ENCODE assay signal across 1 cellular context in the genomic region with DNA sequence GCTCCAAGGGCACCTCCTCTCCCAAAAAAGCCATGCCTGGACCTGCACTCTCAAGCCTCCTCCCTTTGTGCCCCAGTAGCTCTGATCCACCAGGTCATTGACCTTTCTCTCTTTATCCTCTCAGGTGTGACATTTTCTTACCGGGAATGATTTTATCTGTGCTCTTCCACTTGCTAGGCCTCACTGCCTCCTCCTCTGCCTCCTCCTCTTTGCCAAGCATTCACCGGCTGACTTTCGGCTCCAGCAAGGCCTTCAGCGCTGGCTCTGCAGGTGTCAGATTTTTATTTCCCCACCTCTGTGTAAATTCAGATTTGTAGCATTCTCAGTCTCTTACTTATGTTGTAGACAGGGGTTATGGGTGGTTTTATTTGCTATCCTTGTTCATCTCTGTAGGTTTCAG.
TF ChIP-seq lines count a peak whose summit lies in the region.

No MANE protein-coding gene starts in this region.

TF ChIP-seq in GM23338, 12 proteins besides CTCF, POLR2A, EP300 and RAD21 (continued from another document):
- TF ChIP-seq ZNF462 (CRISPR knock-in tag; IDR thresholded peaks at IDR 0.05) = no peak
- no peak for TF ChIP-seq POLR2AphosphoS5 (IDR thresholded peaks at IDR 0.05; ENCODE audit: low read depth)
- no peak for TF ChIP-seq EZH2phosphoT487 (IDR thresholded peaks at IDR 0.05; ENCODE audit: unreplicated experiment)
- TF ChIP-seq, protein P1, sequence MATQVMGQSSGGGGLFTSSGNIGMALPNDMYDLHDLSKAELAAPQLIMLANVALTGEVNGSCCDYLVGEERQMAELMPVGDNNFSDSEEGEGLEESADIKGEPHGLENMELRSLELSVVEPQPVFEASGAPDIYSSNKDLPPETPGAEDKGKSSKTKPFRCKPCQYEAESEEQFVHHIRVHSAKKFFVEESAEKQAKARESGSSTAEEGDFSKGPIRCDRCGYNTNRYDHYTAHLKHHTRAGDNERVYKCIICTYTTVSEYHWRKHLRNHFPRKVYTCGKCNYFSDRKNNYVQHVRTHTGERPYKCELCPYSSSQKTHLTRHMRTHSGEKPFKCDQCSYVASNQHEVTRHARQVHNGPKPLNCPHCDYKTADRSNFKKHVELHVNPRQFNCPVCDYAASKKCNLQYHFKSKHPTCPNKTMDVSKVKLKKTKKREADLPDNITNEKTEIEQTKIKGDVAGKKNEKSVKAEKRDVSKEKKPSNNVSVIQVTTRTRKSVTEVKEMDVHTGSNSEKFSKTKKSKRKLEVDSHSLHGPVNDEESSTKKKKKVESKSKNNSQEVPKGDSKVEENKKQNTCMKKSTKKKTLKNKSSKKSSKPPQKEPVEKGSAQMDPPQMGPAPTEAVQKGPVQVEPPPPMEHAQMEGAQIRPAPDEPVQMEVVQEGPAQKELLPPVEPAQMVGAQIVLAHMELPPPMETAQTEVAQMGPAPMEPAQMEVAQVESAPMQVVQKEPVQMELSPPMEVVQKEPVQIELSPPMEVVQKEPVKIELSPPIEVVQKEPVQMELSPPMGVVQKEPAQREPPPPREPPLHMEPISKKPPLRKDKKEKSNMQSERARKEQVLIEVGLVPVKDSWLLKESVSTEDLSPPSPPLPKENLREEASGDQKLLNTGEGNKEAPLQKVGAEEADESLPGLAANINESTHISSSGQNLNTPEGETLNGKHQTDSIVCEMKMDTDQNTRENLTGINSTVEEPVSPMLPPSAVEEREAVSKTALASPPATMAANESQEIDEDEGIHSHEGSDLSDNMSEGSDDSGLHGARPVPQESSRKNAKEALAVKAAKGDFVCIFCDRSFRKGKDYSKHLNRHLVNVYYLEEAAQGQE (IDR thresholded peaks at IDR 0.05; ENCODE audit: unreplicated experiment) = no peak
- TF ChIP-seq NANOG (IDR thresholded peaks at IDR 0.05; ENCODE audit: borderline replicate concordance) = no peak
- TF ChIP-seq JUNB (IDR thresholded peaks at IDR 0.05; ENCODE audit: unreplicated experiment) = no peak
- TF ChIP-seq EZH2 (IDR thresholded peaks at IDR 0.05; ENCODE audit: low read depth, unreplicated experiment) = no peak
